In genomic region chr15:96345560-96346389, GRCh38 we compare ENCODE assay signal across 8 cellular contexts. TPM values are rescaled to one million over a fixed set of nuclear protein-coding genes. Genes with fewer than 3 reads are reported as not detected.
A peak's percentile ranks its signal among the peaks of the same experiment; 100 is the strongest.
DNase-seq lines count a peak whose midpoint lies in the region; ATAC-seq and TF ChIP-seq lines count a peak whose summit lies in the region.

No MANE protein-coding gene starts in this region.

- H3K4me1 Mint-ChIP-seq in endothelial cell (ENCODE audit: unreplicated experiment) = peaks cover 76% of the 10 kb centered on the region

- H3K27ac ChIP-seq in PC-3 (ENCODE audit: low read length) (no peak overlapping the region), mesendoderm (ENCODE audit: low read depth, low read length) (no peak overlapping the region), vagina (peak overlapping the region; percentile 99)

- H3K4me2 ChIP-seq in PC-3 (ENCODE audit: low read length) (no peak overlapping the region), mesendoderm (ENCODE audit: low read length) (peak overlapping the region; percentile 50)

- POLR2A ChIA-PET in PC-3 (lab: Charles Lee; ENCODE audit: unreplicated experiment) = no interaction called here

- H3K27me3 ChIP-seq in PC-3 (ENCODE audit: low read length) (no peaks in the 10 kb centered on the region), mesendoderm (ENCODE audit: insufficient read depth, low read length, poor library complexity) (peaks cover 74% of the 10 kb centered on the region), vagina (no peaks in the 10 kb centered on the region)

- CTCF ChIA-PET in PC-3 (lab: Charles Lee) = no interaction called here

- H3K9me3 ChIP-seq in PC-3 (ENCODE audit: low read length) (no peaks in the 10 kb centered on the region), vagina (no peaks in the 10 kb centered on the region)

- TF ChIP-seq POLR2A in vagina (IDR thresholded peaks at IDR 0.05) = peak in 1 of 2 donors; percentile 37

- no peak overlapping the region for H3K27ac Mint-ChIP-seq in endothelial cell (ENCODE audit: unreplicated experiment)

- H3K4me3 Mint-ChIP-seq in endothelial cell (ENCODE audit: unreplicated experiment) = peak overlapping the region; percentile 70

- H3F3A ChIP-seq in PC-3 (ENCODE audit: low read length, unreplicated experiment) = no peaks in the 10 kb centered on the region

- no peak overlapping the region for H3K4me3 ChIP-seq in PC-3 (ENCODE audit: low read length)
- no peak overlapping the region for H3K4me3 ChIP-seq in mesendoderm (ENCODE audit: low read length)
- H3K4me3 ChIP-seq in vagina = peak overlapping the region; percentile 67 to 85

- H4K5ac ChIP-seq in mesendoderm (ENCODE audit: low read length) = no peak overlapping the region

- H3K36me3 ChIP-seq in PC-3 (ENCODE audit: low read depth, low read length) = peaks cover 5% of the 10 kb centered on the region; the same call in 1 of the 2 replicates
- H3K36me3 ChIP-seq in mesendoderm (ENCODE audit: control insufficient read depth, insufficient read depth, low read length) = no peaks in the 10 kb centered on the region
- no peaks in the 10 kb centered on the region for H3K36me3 ChIP-seq in vagina

- H3K18ac ChIP-seq in mesendoderm (ENCODE audit: low read length) = no peak overlapping the region

- no peak overlapping the region for H2AK5ac ChIP-seq in mesendoderm (ENCODE audit: low read length)

- H3K9me2 ChIP-seq in PC-3 (replicated peaks; ENCODE audit: low read length) = no peaks in the 10 kb centered on the region

- no peak overlapping the region for H2AFZ ChIP-seq in PC-3 (ENCODE audit: low read length)

- no peaks in the 10 kb centered on the region for H3K79me1 ChIP-seq in mesendoderm (ENCODE audit: low read length)

- no peaks in the 10 kb centered on the region for H3K9me3 Mint-ChIP-seq in endothelial cell (ENCODE audit: unreplicated experiment)

- BruUV-seq in PC-3 (replicated peaks; lab: Mats Ljungman, UMichigan) = no TSS peak

- no peak overlapping the region for H3K9ac ChIP-seq in PC-3 (ENCODE audit: low read length)
- H3K9ac ChIP-seq in mesendoderm (ENCODE audit: low read length) = no peak overlapping the region

- peaks cover 46% of the 10 kb centered on the region for H3K27me3 Mint-ChIP-seq in endothelial cell (ENCODE audit: unreplicated experiment)

- H3K36me3 Mint-ChIP-seq in endothelial cell (ENCODE audit: low read depth, unreplicated experiment) = peaks cover 7% of the 10 kb centered on the region

- TF ChIP-seq CTCF in PC-3 (conservative IDR thresholded peaks at IDR 0.05; ENCODE audit: low read depth, low read length) (peak; percentile 55), endothelial cell (IDR thresholded peaks at IDR 0.05; ENCODE audit: unreplicated experiment) (no peak), vagina (IDR thresholded peaks at IDR 0.05) (peak; percentile 19 to 60 (median 40))

- DNase-seq in activated T-cell treated with anti-CD3 and anti-CD28 coated beads, Interleukin-2, amount 50 U/mL, for 48 hours = peak; percentile 20 to 28
- DNase-seq in activated T-cell treated with anti-CD3 and anti-CD28 coated beads for 4 hours (no peak), PC-3 (peak; percentile 38), endothelial cell (ENCODE audit: low spot score) (peak; percentile 68), mesendoderm (peak; percentile 85), vagina (ENCODE audit: extremely low spot score in 2 of 2) (no peak)

- H3K4me1 ChIP-seq in PC-3 (ENCODE audit: insufficient read depth, low read length) (no peaks in the 10 kb centered on the region), mesendoderm (ENCODE audit: control insufficient read depth, low read depth, low read length) (no peaks in the 10 kb centered on the region), vagina (peaks cover 56% of the 10 kb centered on the region)

- peak overlapping the region; percentile 38 for H3K56ac ChIP-seq in mesendoderm (ENCODE audit: low read length)

- intact Hi-C loops in PC-3 (cut with micrococcal nuclease) = loop anchor here (5.0 kb wide), 1 partner anchor 1318 kb away; no protein-coding TSS in a partner anchor
- intact Hi-C loops in vagina (cut with DNase I) = no loop called here

- H4K20me1 ChIP-seq in PC-3 (ENCODE audit: low read length) = no peaks in the 10 kb centered on the region

- H2BK5ac ChIP-seq in mesendoderm (ENCODE audit: low read length) = no peak overlapping the region

- H3K79me2 ChIP-seq in PC-3 (ENCODE audit: low read length) (peaks cover 86% of the 10 kb centered on the region), mesendoderm (ENCODE audit: control insufficient read depth, insufficient read depth, low read length) (no peaks in the 10 kb centered on the region)

- H3K4ac ChIP-seq in mesendoderm (ENCODE audit: low read depth, low read length) = no peak overlapping the region

- no peak overlapping the region for H4K8ac ChIP-seq in mesendoderm (ENCODE audit: low read depth, low read length)

- H2BK120ac ChIP-seq in mesendoderm (ENCODE audit: low read depth, low read length) = no peak overlapping the region

- H3K23ac ChIP-seq in mesendoderm (ENCODE audit: low read length) = no peak overlapping the region

- peak; percentile 80 for ATAC-seq in HG03378 (IDR thresholded peaks at IDR 0.05; ENCODE audit: unreplicated experiment)
- ATAC-seq in PC-3 = peak; percentile 52
- no peak for ATAC-seq in HG03108 (IDR thresholded peaks at IDR 0.05; ENCODE audit: unreplicated experiment)

- no CpG with 5 or more reads among the region's 47 CpGs for WGBS in mesendoderm (ENCODE audit: extremely low coverage, insufficient coverage, low lambda C conversion rate)

- no peak overlapping the region for H2BK15ac ChIP-seq in mesendoderm (replicated peaks; ENCODE audit: low read depth)

RNA-seq across cellular contexts. Expression of gene NR2F2, which starts 15.3 kb away (rescaled TPM):
- 19.0 and 19.6 TPM in 2 replicates for total RNA-seq in PC-3 (2014; rRNA removed)
- 15.9 TPM for total RNA-seq in endothelial cell (ENCODE audit: unreplicated experiment)
- 0.03 TPM for polyA plus RNA-seq in mesendoderm (2013, experiment 1 of 2)
- 0.04 TPM for polyA plus RNA-seq in mesendoderm (2013, experiment 2 of 2)
- 39.8 TPM for total RNA-seq in vagina

Comparison
In these comparisons a context has a peak if more than half of its experiments do, and no peak if none do; other contexts are left out.
1. DNase-seq: peak in activated T-cell treated with anti-CD3 and anti-CD28 coated beads, Interleukin-2, amount 50 U/mL, for 48 hours (2 of 2), PC-3 (single experiment), endothelial cell (single experiment) and mesendoderm (single experiment); none in activated T-cell treated with anti-CD3 and anti-CD28 coated beads for 4 hours (single experiment) and vagina (0 of 2).
2. H3K4me3 ChIP-seq: peak in vagina (2 of 2); none in PC-3 (single experiment) and mesendoderm (single experiment).